Comparison of ENCODE assay signal across 8 cellular contexts in genomic region chr4:82890913-82891727, GRCh38. TPM values are rescaled to one million over a fixed set of nuclear protein-coding genes. Genes with fewer than 3 reads are reported as not detected.
DNase-seq lines count a peak whose midpoint lies in the region; ATAC-seq and TF ChIP-seq lines count a peak whose summit lies in the region.

TSS of gene SEC31A (minus strand) at chr4:82891153. CDS start at chr4:82881936, 9,217 bp downstream.

- TF ChIP-seq CTCF in GM12865 (IDR thresholded peaks at IDR 0.05; ENCODE audit: insufficient read depth, low read depth, low read length, missing control alignments): no peak
- no peak for TF ChIP-seq CTCF in parathyroid adenoma (IDR thresholded peaks at IDR 0.05)
- TF ChIP-seq CTCF in tibial nerve (IDR thresholded peaks at IDR 0.05): peak in 2 of 5 experiments; percentile 4 to 41

- H3K79me2 ChIP-seq in parathyroid adenoma: peaks cover 10% of the 10 kb centered on the region

- H3K4me1 Mint-ChIP-seq in activated naive CD8-positive, alpha-beta T cell treated with anti-CD3 and anti-CD28 coated beads, Interleukin-2, amount 50 U/mL, for 24 hours: peaks cover 63% of the 10 kb centered on the region

- H3K27me3 ChIP-seq in parathyroid adenoma (ENCODE audit: control insufficient read depth, insufficient read depth, low read length) (no peaks in the 10 kb centered on the region), tibial nerve (no peaks in the 10 kb centered on the region)

- peak within 1 kb of the TSS; percentile 67 for H3K9ac ChIP-seq in parathyroid adenoma

- H3K27me3 Mint-ChIP-seq in activated naive CD8-positive, alpha-beta T cell treated with anti-CD3 and anti-CD28 coated beads, Interleukin-2, amount 50 U/mL, for 24 hours: no peaks in the 10 kb centered on the region

- H3K36me3 Mint-ChIP-seq in activated naive CD8-positive, alpha-beta T cell treated with anti-CD3 and anti-CD28 coated beads, Interleukin-2, amount 50 U/mL, for 24 hours (ENCODE audit: low read depth): peaks cover 38% of the 10 kb centered on the region

- H3K4me2 ChIP-seq in parathyroid adenoma (ENCODE audit: low read length): peak within 1 kb of the TSS; percentile 96

- H3K4me3 ChIP-seq in GM12865 (ENCODE audit: low read depth, low read length) (peak within 1 kb of the TSS; percentile 80), parathyroid adenoma (ENCODE audit: low read depth, low read length) (peak within 1 kb of the TSS; percentile 94), tibial nerve (peak within 1 kb of the TSS; percentile 58 to 95 (median 88))

- TF ChIP-seq EP300 in tibial nerve (IDR thresholded peaks at IDR 0.05): peak; percentile 91 to 97

- H3K27ac Mint-ChIP-seq in activated naive CD8-positive, alpha-beta T cell treated with anti-CD3 and anti-CD28 coated beads, Interleukin-2, amount 50 U/mL, for 24 hours: peak within 1 kb of the TSS; percentile 92

- peak; percentile 98 for DNase-seq in GM12865 (ENCODE audit: low read depth)
- DNase-seq in NCI-H1417 (lab: John Stamatoyannopoulos, UW): peak; percentile 96 to 98 (median 97)
- peak; percentile 75 to 90 for DNase-seq in SW 1271 (lab: John Stamatoyannopoulos, UW)
- DNase-seq in activated naive CD8-positive, alpha-beta T cell treated with anti-CD3 and anti-CD28 coated beads, Interleukin-2, amount 50 U/mL, for 24 hours: peak; percentile 99
- peak; percentile 98 for DNase-seq in Right ventricle myocardium superior
- peak; percentile 90 to 91 for DNase-seq in tibial nerve (ENCODE audit: low spot score in 2 of 2)

- WGBS in tibial nerve, 2 donors: 0 to 1% methylated on average over 23 to 56 of the region's 71 CpGs

- H3K27ac ChIP-seq in parathyroid adenoma: peak within 1 kb of the TSS; percentile 86
- peak within 1 kb of the TSS; percentile 89 to 99 (median 95) for H3K27ac ChIP-seq in tibial nerve

- H3K9me3 Mint-ChIP-seq in activated naive CD8-positive, alpha-beta T cell treated with anti-CD3 and anti-CD28 coated beads, Interleukin-2, amount 50 U/mL, for 24 hours: no peaks in the 10 kb centered on the region

- H3K4me1 ChIP-seq in parathyroid adenoma (peaks cover 4% of the 10 kb centered on the region), tibial nerve (peaks cover 0 to 43% (median 22%) of the 10 kb centered on the region in 4 donors)

- H3K9me3 ChIP-seq in parathyroid adenoma (ENCODE audit: control insufficient read depth, low read length): no peaks in the 10 kb centered on the region
- H3K9me3 ChIP-seq in tibial nerve: no peaks in the 10 kb centered on the region

- H2AFZ ChIP-seq in parathyroid adenoma: peak within 1 kb of the TSS; percentile 70

- TF ChIP-seq POLR2A in tibial nerve (IDR thresholded peaks at IDR 0.05): peak; percentile 86 to 92

- peak; percentile 91 for ATAC-seq in HG02763 (IDR thresholded peaks at IDR 0.05; ENCODE audit: unreplicated experiment)
- peak; percentile 95 for ATAC-seq in activated naive CD8-positive, alpha-beta T cell treated with anti-CD3 and anti-CD28 coated beads, Interleukin-2, amount 50 U/mL, for 24 hours
- ATAC-seq in Right ventricle myocardium superior (ENCODE audit: poor library complexity): peak; percentile 99

- no peaks in the 10 kb centered on the region for H3K36me3 ChIP-seq in parathyroid adenoma (ENCODE audit: control insufficient read depth, insufficient read depth, low read length)
- H3K36me3 ChIP-seq in tibial nerve: peaks cover 0 to 20% (median 0%) of the 10 kb centered on the region in 3 donors

- peak within 1 kb of the TSS; percentile 95 for H3K4me3 Mint-ChIP-seq in activated naive CD8-positive, alpha-beta T cell treated with anti-CD3 and anti-CD28 coated beads, Interleukin-2, amount 50 U/mL, for 24 hours

- intact Hi-C loops in Right ventricle myocardium superior (cut with DNase I): loop anchor here (10.0 kb wide), 2 partner anchors 426 to 456 kb away; partner anchors contain the start of genes ENOPH1 and HNRNPDL

RNA-seq across cellular contexts. Expression of gene SEC31A, which starts in this region (rescaled TPM):
- total RNA-seq in Right ventricle myocardium superior (82.1 TPM), tibial nerve (100 to 1,000 TPM; 171 to 190 (median 176) TPM)

Comparison
In these comparisons a context has a peak if more than half of its experiments do, and no peak if none do; other contexts are left out.
1. Peak in every context shown above with its lines: DNase-seq, ATAC-seq, H3K4me3 ChIP-seq and H3K27ac ChIP-seq.